ENCODE assay signal across 1 cellular context in the genomic region with DNA sequence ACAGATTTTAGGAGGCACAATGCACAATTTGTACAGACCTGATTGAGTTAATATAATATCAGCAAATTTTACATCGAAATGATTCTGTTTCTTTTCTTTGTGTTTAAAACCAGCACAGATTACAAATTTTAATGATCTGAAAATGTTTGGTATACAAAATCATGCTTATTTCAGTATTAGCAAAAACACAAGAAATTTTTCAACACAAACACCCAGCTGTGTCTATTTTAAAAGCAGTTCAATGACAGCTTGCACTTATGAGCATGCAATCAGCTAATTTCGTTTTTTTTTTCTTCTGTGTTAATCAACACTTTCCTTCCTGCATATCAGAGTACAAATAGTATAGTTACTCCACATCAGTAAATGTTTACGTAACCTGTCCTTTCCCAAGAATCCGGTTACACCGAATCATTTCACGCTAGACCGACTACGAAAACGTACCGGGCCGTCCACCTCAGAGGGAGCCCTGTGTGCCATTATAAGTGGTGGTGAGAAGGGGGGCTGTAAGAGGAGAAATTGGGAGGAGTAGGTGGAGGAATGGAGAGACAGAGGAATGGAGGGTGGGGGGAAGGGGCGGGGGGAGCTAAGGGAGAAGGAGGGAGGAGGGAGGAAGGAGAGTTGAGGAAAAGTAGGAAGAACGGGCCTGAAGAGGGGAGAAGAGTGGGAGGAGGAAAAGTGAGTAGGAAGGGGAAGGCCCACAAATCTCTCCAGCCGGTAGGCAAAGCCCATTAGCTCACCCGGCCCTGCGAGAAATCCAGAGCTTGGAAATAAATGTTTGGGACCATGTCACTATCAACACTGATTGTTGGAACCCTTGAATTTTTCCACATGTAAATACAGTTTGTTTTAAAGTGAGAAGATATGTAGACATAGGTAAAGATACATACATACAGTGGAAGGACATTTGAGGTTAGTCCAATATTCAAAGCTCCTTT.
TF ChIP-seq lines count a peak whose summit lies in the region.

No MANE protein-coding gene starts in this region.

TF ChIP-seq in K562, 482 proteins besides CTCF, POLR2A, EP300 and RAD21 (continued from another document):
- TF ChIP-seq, protein P1, sequence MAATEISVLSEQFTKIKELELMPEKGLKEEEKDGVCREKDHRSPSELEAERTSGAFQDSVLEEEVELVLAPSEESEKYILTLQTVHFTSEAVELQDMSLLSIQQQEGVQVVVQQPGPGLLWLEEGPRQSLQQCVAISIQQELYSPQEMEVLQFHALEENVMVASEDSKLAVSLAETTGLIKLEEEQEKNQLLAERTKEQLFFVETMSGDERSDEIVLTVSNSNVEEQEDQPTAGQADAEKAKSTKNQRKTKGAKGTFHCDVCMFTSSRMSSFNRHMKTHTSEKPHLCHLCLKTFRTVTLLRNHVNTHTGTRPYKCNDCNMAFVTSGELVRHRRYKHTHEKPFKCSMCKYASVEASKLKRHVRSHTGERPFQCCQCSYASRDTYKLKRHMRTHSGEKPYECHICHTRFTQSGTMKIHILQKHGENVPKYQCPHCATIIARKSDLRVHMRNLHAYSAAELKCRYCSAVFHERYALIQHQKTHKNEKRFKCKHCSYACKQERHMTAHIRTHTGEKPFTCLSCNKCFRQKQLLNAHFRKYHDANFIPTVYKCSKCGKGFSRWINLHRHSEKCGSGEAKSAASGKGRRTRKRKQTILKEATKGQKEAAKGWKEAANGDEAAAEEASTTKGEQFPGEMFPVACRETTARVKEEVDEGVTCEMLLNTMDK (IDR thresholded peaks at IDR 0.05; ENCODE audit: borderline replicate concordance, insufficient read depth, low read depth, low read length, poor library complexity, severe bottlenecking) = no peak
- no peak for TF ChIP-seq ZNF23 (CRISPR knock-in tag; IDR thresholded peaks at IDR 0.05)
